In the genomic region with DNA sequence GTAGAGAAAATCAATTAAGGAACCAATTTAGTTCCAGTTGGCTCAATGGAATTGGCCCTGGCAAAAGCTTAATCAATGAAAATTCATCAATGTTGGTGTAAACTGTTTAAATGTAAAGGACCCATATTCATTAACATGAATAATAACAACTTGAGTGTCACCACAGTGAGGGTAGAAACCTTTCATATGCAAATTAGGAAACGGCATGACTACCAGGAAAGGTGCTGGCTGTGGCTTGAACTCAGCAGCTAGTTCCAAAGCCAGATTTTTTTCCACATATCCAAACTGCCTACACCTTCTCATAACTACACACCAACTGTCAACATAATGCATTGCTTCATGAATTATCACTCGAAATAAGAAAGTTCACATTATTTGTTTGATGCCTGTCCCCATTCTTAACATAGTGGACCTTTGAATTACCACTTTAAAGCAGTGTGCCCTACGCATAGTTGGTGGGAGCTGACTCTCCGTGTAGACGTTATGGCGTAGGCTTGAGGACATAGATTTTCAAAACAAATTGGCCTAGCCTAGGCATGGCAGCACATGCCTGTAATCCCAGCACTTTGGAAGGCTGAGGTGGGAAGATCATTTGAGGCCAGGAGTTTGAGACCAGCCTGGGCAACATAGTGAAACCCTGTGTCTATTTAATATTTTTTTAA, we compare ENCODE assay signal across 21 cellular contexts. TPM values are rescaled to one million over a fixed set of nuclear protein-coding genes. Genes with fewer than 3 reads are reported as not detected.
A peak's percentile ranks its signal among the peaks of the same experiment; 100 is the strongest.
DNase-seq lines count a peak whose midpoint lies in the region; ATAC-seq, FAIRE-seq and TF ChIP-seq lines count a peak whose summit lies in the region.
"Had no signal": no experiment of that assay in that cellular context is flagged by ENCODE, and none has a peak within 500 bp of the region (broad histone marks: within the 10 kb centered on the region; RNA-seq: fewer than 3 reads in every experiment).

No MANE protein-coding gene starts in this region.

- peaks cover 9 to 17% (median 15%) of the 10 kb centered on the region in 3 experiments for H3K36me3 Mint-ChIP-seq in H9 (ENCODE audit: insufficient read depth in 1 of 3, low read depth in 3 of 3)

- no peaks in the 10 kb centered on the region for H4K20me1 ChIP-seq in H9 (ENCODE audit: control insufficient read depth, insufficient read depth, insufficient read length)
- no peaks in the 10 kb centered on the region for H4K20me1 ChIP-seq in H1 (replicated peaks in 1 of 2; ENCODE audit: control insufficient read depth in 1 of 2, insufficient read depth in 2 of 2, low read length in 2 of 2)

- FAIRE-seq in H1 (lab: Jason Lieb, UNC) = peak; percentile 63
- FAIRE-seq: A204.1, D721Med, GM12892, GM18507 had no signal

- CTCF ChIA-PET in H1 (lab: Charles Lee; ENCODE audit: partially characterized antibody) = interaction anchor here (1.2 to 2.2 kb wide), 4 partner anchors 10 to 40 kb away, joined by 3 to 5 read pairs (median 3); no protein-coding TSS in a partner anchor

- H3K23ac ChIP-seq in H9 (ENCODE audit: insufficient read length, low read depth, low read length) = no peak overlapping the region
- H3K23ac ChIP-seq in H1 (ENCODE audit: insufficient read length) = no peak overlapping the region

- H4K5ac ChIP-seq in H9 (ENCODE audit: insufficient read length, low read depth, low read length) = no peak overlapping the region
- no peak overlapping the region for H4K5ac ChIP-seq in H1 (ENCODE audit: insufficient read length, low read depth, low read length)

- H3K36me3 ChIP-seq in H1 (ENCODE audit: control insufficient read depth in 2 of 4, insufficient read depth in 4 of 4, low read length in 3 of 4) (no peaks in the 10 kb centered on the region; a peak in 1 of 8 replicates), iPS DF 6.9 (ENCODE audit: control insufficient read depth, insufficient read depth, low read length) (no peaks in the 10 kb centered on the region), suprapubic skin (no peaks in the 10 kb centered on the region)

- H3K27ac ChIP-seq in H9 (ENCODE audit: insufficient read length, low read depth, low read length) = no peak overlapping the region
- no peak overlapping the region for H3K27ac ChIP-seq in H1 (ENCODE audit: low read depth, low read length)
- no peak overlapping the region for H3K27ac ChIP-seq in iPS DF 6.9 (ENCODE audit: low read length)
- no peak overlapping the region for H3K27ac ChIP-seq in suprapubic skin
- H3K27ac ChIP-seq: C4-2B, KMS-11 had no signal

- peak overlapping the region in 2 of 4 experiments; percentile 11 to 36; a peak in 2 of 8 replicates for H3K4me3 ChIP-seq in H1 (ENCODE audit: extremely low read depth in 1 of 4, insufficient read depth in 2 of 4, low read depth in 3 of 4, low read length in 4 of 4)
- H3K4me3 ChIP-seq in iPS DF 6.9 (ENCODE audit: low read length) = no peak overlapping the region
- no peak overlapping the region for H3K4me3 ChIP-seq in suprapubic skin

- H3K9me3 ChIP-seq in H9 (ENCODE audit: control insufficient read depth, low read depth, low read length) (no peaks in the 10 kb centered on the region), H1 (ENCODE audit: insufficient read depth in 2 of 2, low read depth in 1 of 2, low read length in 1 of 2) (no peaks in the 10 kb centered on the region), iPS DF 6.9 (ENCODE audit: control insufficient read depth, insufficient read depth, low read length) (no peaks in the 10 kb centered on the region), suprapubic skin (no peaks in the 10 kb centered on the region)
- H3K9me3 ChIP-seq: Caco-2 had no signal

- H3K79me2 ChIP-seq in H9 (ENCODE audit: insufficient read depth, low read length) = no peaks in the 10 kb centered on the region
- no peaks in the 10 kb centered on the region; a peak in 1 of 4 replicates for H3K79me2 ChIP-seq in H1 (ENCODE audit: control insufficient read depth in 1 of 2, insufficient read depth in 2 of 2, low read length in 2 of 2)

- no peak overlapping the region for H3T11ph ChIP-seq in H9 (ENCODE audit: low read length)

- peaks cover 19 to 31% of the 10 kb centered on the region in 2 experiments for H3K4me1 Mint-ChIP-seq in H9

- H2BK20ac ChIP-seq in H9 (ENCODE audit: low read depth, low read length, poor library complexity, severe bottlenecking) = peak overlapping the region; percentile 49
- H2BK20ac ChIP-seq in H1 (ENCODE audit: low read length) = no peak overlapping the region

- H3K9ac ChIP-seq in H9 (ENCODE audit: extremely low read depth, insufficient read length, low read length) (no peak overlapping the region), H1 (replicated peaks in 1 of 4; ENCODE audit: extremely low read depth in 1 of 4, low read depth in 3 of 4, low read length in 3 of 4) (no peak overlapping the region)
- H3K9ac ChIP-seq: KMS-11 had no signal

- H3K79me1 ChIP-seq in H9 (ENCODE audit: insufficient read depth, low read depth, low read length, poor library complexity, severe bottlenecking) = no peaks in the 10 kb centered on the region
- H3K79me1 ChIP-seq in H1 (ENCODE audit: low read depth, low read length) = no peaks in the 10 kb centered on the region

- no peak for TF ChIP-seq POLR2A in H1 (IDR thresholded peaks at IDR 0.05; ENCODE audit: control extremely low read depth in 1 of 2, low read depth in 2 of 2, low read length in 2 of 2)
- no peak for TF ChIP-seq POLR2A in suprapubic skin (IDR thresholded peaks at IDR 0.05)

- TF ChIP-seq CTCF in H9 (conservative IDR thresholded peaks at IDR 0.05) (no peak), H1 (IDR thresholded peaks at IDR 0.05; ENCODE audit: control extremely low read depth in 1 of 3, insufficient read depth in 1 of 3, low read depth in 1 of 3, low read length in 3 of 3) (no peak), suprapubic skin (IDR thresholded peaks at IDR 0.05) (no peak)

- H3K18ac ChIP-seq in H9 (ENCODE audit: insufficient read length, low read depth, low read length) (no peak overlapping the region), H1 (ENCODE audit: extremely low read depth, low read length) (no peak overlapping the region)

- H3K27ac Mint-ChIP-seq in H9 = peak overlapping the region in 2 of 3 experiments; percentile 68 to 89; a peak in 2 of 7 replicates
- H3K27ac Mint-ChIP-seq: CD4-positive, alpha-beta T cell had no signal

- H3K9me3 Mint-ChIP-seq in H9 = peaks cover 12 to 14% of the 10 kb centered on the region in 2 experiments; a peak in 4 of 5 replicates
- H3K9me3 Mint-ChIP-seq: CD4-positive, alpha-beta T cell had no signal

- TF ChIP-seq RAD21 in H1 (IDR thresholded peaks at IDR 0.05 in 1 of 2, conservative IDR thresholded peaks at IDR 0.05 in 1 of 2; ENCODE audit: low read depth in 2 of 2, low read length in 2 of 2) = no peak

- H3K4ac ChIP-seq in H9 (ENCODE audit: low read depth, low read length) = no peak overlapping the region
- H3K4ac ChIP-seq in H1 (replicated peaks; ENCODE audit: insufficient read length, low read depth, low read length) = no peak overlapping the region

- H3K56ac ChIP-seq in H9 (ENCODE audit: insufficient read length, low read depth, low read length) (no peak overlapping the region), H1 (replicated peaks; ENCODE audit: insufficient read length, low read depth, low read length) (no peak overlapping the region)

- H3K14ac ChIP-seq in H9 (ENCODE audit: insufficient read depth, low read length) (no peak overlapping the region), H1 (ENCODE audit: insufficient read length) (no peak overlapping the region)

- TF ChIP-seq EP300 in H1 (IDR thresholded peaks at IDR 0.05; ENCODE audit: borderline replicate concordance in 1 of 2, low read depth in 2 of 2, low read length in 2 of 2) = no peak
- no peak for TF ChIP-seq EP300 in suprapubic skin (IDR thresholded peaks at IDR 0.05)

- H2BK15ac ChIP-seq in H9 (ENCODE audit: low read depth, low read length) = no peak overlapping the region
- H2BK15ac ChIP-seq in H1 (ENCODE audit: low read length) = no peak overlapping the region

- H3K4me1 ChIP-seq in H9 (ENCODE audit: insufficient read depth, low read length) (peaks cover 5% of the 10 kb centered on the region; the same call in 1 of the 2 replicates), H1 (replicated peaks in 1 of 4; ENCODE audit: control insufficient read depth in 3 of 4, insufficient read depth in 4 of 4, low read length in 3 of 4) (peaks cover 0 to 8% (median 5%) of the 10 kb centered on the region in 4 experiments; a peak in 3 of 7 replicates), iPS DF 6.9 (ENCODE audit: control insufficient read depth, insufficient read depth, low read length) (peaks cover 5% of the 10 kb centered on the region), suprapubic skin (peaks cover 4% of the 10 kb centered on the region)
- H3K4me1 ChIP-seq: Caco-2 had no signal

- no peak overlapping the region for H2BK5ac ChIP-seq in H9 (ENCODE audit: insufficient read length, low read length)
- peak overlapping the region; percentile 2; the same call in 1 of the 2 replicates for H2BK5ac ChIP-seq in H1 (ENCODE audit: low read depth, low read length)

- H4K8ac ChIP-seq in H9 (replicated peaks; ENCODE audit: insufficient read length, low read depth, low read length) (no peak overlapping the region), H1 (ENCODE audit: extremely low read depth, insufficient read depth, low read length) (no peak overlapping the region)

- peak overlapping the region; percentile 24 for H3K4me2 ChIP-seq in H9 (ENCODE audit: insufficient read depth, insufficient read length, low read length)
- H3K4me2 ChIP-seq in H1 (ENCODE audit: insufficient read depth in 1 of 2, low read depth in 2 of 2, low read length in 2 of 2) = peak overlapping the region; percentile 25 to 49
- H3K4me2 ChIP-seq: KMS-11 had no signal

- H3K4me3 Mint-ChIP-seq in H9 = peak overlapping the region in 1 of 2 experiments; percentile 39; a peak in 2 of 5 replicates
- H3K4me3 Mint-ChIP-seq: CD4-positive, alpha-beta T cell had no signal

- POLR2A ChIA-PET in H1 (lab: Charles Lee; ENCODE audit: partially characterized antibody) = interaction anchor here (1.1 to 1.4 kb wide), 2 partner anchors 13 to 37 kb away, joined by 3 to 4 read pairs; a partner anchor contains a TSS

- DNase-seq in H9 (no peak), H1 (ENCODE audit: low read depth in 1 of 2, low spot score in 2 of 2) (no peak), iPS DF 6.9 (ENCODE audit: low read depth, low spot score) (peak; percentile 11), germinal center (ENCODE audit: low spot score) (no peak), suprapubic skin (ENCODE audit: low spot score in 2 of 2) (no peak)
- no peak for DNase-seq in stimulated activated naive CD4-positive, alpha-beta T cell treated with Interleukin-2 at 50 U/mL for 16 hours (lab: John Stamatoyannopoulos, UW)
- DNase-seq: ACHN; AML-193; Caco-2; CD4-positive, alpha-beta T cell; GDM1 had no signal

- H2BK12ac ChIP-seq in H9 (ENCODE audit: insufficient read length, low read depth, low read length) (no peak overlapping the region), H1 (ENCODE audit: low read depth, low read length) (no peak overlapping the region)

- H2AFZ ChIP-seq in H9 (ENCODE audit: low read length) (no peak overlapping the region), H1 (ENCODE audit: low read length) (no peak overlapping the region)

- H4K91ac ChIP-seq in H9 (ENCODE audit: insufficient read length, low read depth, low read length) (no peak overlapping the region), H1 (replicated peaks; ENCODE audit: insufficient read length, low read length) (peak overlapping the region; percentile 62)

- ATAC-seq in HG02852 (IDR thresholded peaks at IDR 0.05; ENCODE audit: unreplicated experiment) = no peak

- no peak overlapping the region for H2AK5ac ChIP-seq in H9 (ENCODE audit: insufficient read length, low read length)
- H2AK5ac ChIP-seq in H1 (ENCODE audit: low read depth, low read length) = no peak overlapping the region

- H3K23me2 ChIP-seq in H9 (ENCODE audit: insufficient read length, low read depth, low read length, poor library complexity, severe bottlenecking) = no peaks in the 10 kb centered on the region
- no peaks in the 10 kb centered on the region for H3K23me2 ChIP-seq in H1 (ENCODE audit: low read depth, low read length)

- no peaks in the 10 kb centered on the region for H3K27me3 Mint-ChIP-seq in H9 (ENCODE audit: low read depth)

- no peak overlapping the region for H2BK120ac ChIP-seq in H9 (ENCODE audit: low read depth, low read length, poor library complexity, severe bottlenecking)
- H2BK120ac ChIP-seq in H1 (replicated peaks; ENCODE audit: low read depth, low read length) = no peak overlapping the region

- no CpG with 5 or more reads among the region's 6 CpGs for WGBS in H9 (ENCODE audit: extremely low coverage, insufficient read length, low lambda C conversion rate)
- 55% methylated on average over 6 of the region's 6 CpGs; no CpG with 5 or more reads in 1 of the 2 experiments for WGBS in H1 (ENCODE audit: extremely low coverage in 1 of 2, insufficient coverage in 1 of 2, insufficient read length in 1 of 2, insufficient replicate concordance in 2 of 2, low coverage in 1 of 2, low lambda C conversion rate in 2 of 2, missing lambda C conversion rate in 1 of 2), 2 experiments
- WGBS in iPS DF 6.9 (ENCODE audit: insufficient coverage, insufficient read length) = no CpG with 5 or more reads among the region's 6 CpGs
- WGBS in suprapubic skin = 66% methylated on average over 6 of the region's 6 CpGs

- no peaks in the 10 kb centered on the region for H3K27me3 ChIP-seq in H9 (ENCODE audit: insufficient read depth, low read length)
- H3K27me3 ChIP-seq in H1 (replicated peaks in 1 of 4; ENCODE audit: control insufficient read depth in 3 of 4, extremely low read depth in 1 of 4, insufficient read depth in 3 of 4, low read length in 3 of 4) = no peaks in the 10 kb centered on the region
- H3K27me3 ChIP-seq in iPS DF 6.9 (ENCODE audit: control insufficient read depth, insufficient read depth, low read length) = no peaks in the 10 kb centered on the region
- H3K27me3 ChIP-seq in suprapubic skin = no peaks in the 10 kb centered on the region

RNA-seq across cellular contexts. Expression of a gene that starts 19.7 kb away (rescaled TPM):
- total RNA-seq in H9 (2021) (not detected in 2 replicates), suprapubic skin (not detected)
- not detected in 2 replicates for total RNA-seq in H1 (2021; fragmentation: NEBNext Ultra II Directional; extraction: Animal tissue kit (Norgen Biotek cat#: 25700))
- polyA plus RNA-seq in H1 (2011; rRNA removed) = not detected in 2 replicates
- not detected for polyA plus RNA-seq in H1 (2011; cell fraction: cytosol; rRNA removed)
- polyA plus RNA-seq in H1 (2011; cell fraction: nucleus; rRNA removed) = not detected
- not detected in 4 replicates for polyA plus RNA-seq in H1 (2012, experiment 1 of 2)
- not detected for polyA plus RNA-seq in H1 (2012, experiment 2 of 2)
- not detected for polyA plus RNA-seq in H1 (2013, experiment 1 of 2)
- polyA plus RNA-seq in H1 (2013, experiment 2 of 2) = not detected
- polyA minus RNA-seq in H1 (2011; rRNA and poly(A)+ RNA removed) = not detected in 2 replicates
- polyA minus RNA-seq in H1 (2011; cell fraction: cytosol; rRNA and poly(A)+ RNA removed) = not detected
- polyA minus RNA-seq in H1 (2011; cell fraction: nucleus; rRNA and poly(A)+ RNA removed) = 0.20 TPM
- total RNA-seq: Caco-2; CD4-positive, alpha-beta T cell; H4; HT-29 had no signal
- polyA plus RNA-seq: BJ had no signal

RNA-seq across cellular contexts. Expression of a gene that starts 36.8 kb away (rescaled TPM):
- total RNA-seq in H9 (2021) (12.5 and 13.7 TPM in 2 replicates), suprapubic skin (10 to 100 TPM in 2 of 4 donors, 1 to 10 TPM in 2; 5.1 to 20.6 (median 9.6) TPM)
- 22.9 and 23.2 TPM in 2 replicates for total RNA-seq in H1 (2021; fragmentation: NEBNext Ultra II Directional; extraction: Animal tissue kit (Norgen Biotek cat#: 25700))
- polyA plus RNA-seq in H1 (2011; rRNA removed) = 5.6 and 5.8 TPM in 2 replicates
- 5.9 TPM for polyA plus RNA-seq in H1 (2011; cell fraction: cytosol; rRNA removed)
- 9.8 TPM for polyA plus RNA-seq in H1 (2011; cell fraction: nucleus; rRNA removed)
- 6.6 to 9.8 TPM (median 9.1 TPM) in 4 replicates for polyA plus RNA-seq in H1 (2012, experiment 1 of 2)
- 0.94 TPM for polyA plus RNA-seq in H1 (2012, experiment 2 of 2)
- polyA plus RNA-seq in H1 (2013, experiment 1 of 2) = 9.1 TPM
- polyA plus RNA-seq in H1 (2013, experiment 2 of 2) = 8.4 TPM
- polyA minus RNA-seq in H1 (2011; rRNA and poly(A)+ RNA removed) = 30.9 and 33.5 TPM in 2 replicates
- polyA minus RNA-seq in H1 (2011; cell fraction: cytosol; rRNA and poly(A)+ RNA removed) = 17.6 TPM
- polyA minus RNA-seq in H1 (2011; cell fraction: nucleus; rRNA and poly(A)+ RNA removed) = 24.6 TPM
- total RNA-seq: CD4-positive, alpha-beta T cell had no signal
